In genomic region chr15:56737791-56738190, GRCh38 we compare ENCODE assay signal across 19 cellular contexts.
"Had no signal": no experiment of that assay in that cellular context is flagged by ENCODE, and none has a peak within 500 bp of the region (broad histone marks: within the 10 kb centered on the region; RNA-seq: fewer than 3 reads in every experiment).

No MANE protein-coding gene starts in this region.

- DNase-seq: activated CD4-positive, CD25-positive, alpha-beta regulatory T cell; activated naive CD4-positive, alpha-beta T cell treated with anti-CD3 and anti-CD28 coated beads for 36 hours; activated naive CD8-positive, alpha-beta T cell treated with anti-CD3 and anti-CD28 coated beads, Interleukin-2, amount 50 U/mL, for 24 hours; activated T-cell treated with anti-CD3 and anti-CD28 coated beads for 4 hours; aorta; effector memory CD8-positive, alpha-beta T cell; left ventricle myocardium inferior; nephron progenitor cell; right cardiac atrium; stimulated activated naive CD8-positive, alpha-beta T cell treated with anti-CD3 and anti-CD28 coated beads, Interleukin-15, Interleukin-2, amounts not matched to agents 100 U/mL and 50 U/mL, for 24 hours; SW 1271; trophoblast cell had no signal

- H3K4me2 ChIP-seq: smooth muscle cell had no signal

- H3K27me3 Mint-ChIP-seq: activated naive CD8-positive, alpha-beta T cell treated with anti-CD3 and anti-CD28 coated beads, Interleukin-2, amount 50 U/mL, for 24 hours; memory B cell had no signal

- H3K4me3 Mint-ChIP-seq: activated naive CD4-positive, alpha-beta T cell treated with anti-CD3 and anti-CD28 coated beads for 36 hours; activated naive CD8-positive, alpha-beta T cell treated with anti-CD3 and anti-CD28 coated beads, Interleukin-2, amount 50 U/mL, for 24 hours; dendritic cell treated with granulocyte-macrophage colony-stimulating factor and Interleukin-4, amounts not matched to agents 40 ng/mL and 50 ng/mL, for 4 days; effector memory CD8-positive, alpha-beta T cell; memory B cell; nephron progenitor cell had no signal

- FAIRE-seq: keratinocyte had no signal

- ATAC-seq: activated naive CD8-positive, alpha-beta T cell treated with anti-CD3 and anti-CD28 coated beads, Interleukin-2, amount 50 U/mL, for 24 hours; effector memory CD8-positive, alpha-beta T cell; right cardiac atrium; stimulated activated naive CD8-positive, alpha-beta T cell treated with anti-CD3 and anti-CD28 coated beads, Interleukin-15, Interleukin-2, amounts not matched to agents 100 U/mL and 50 U/mL, for 24 hours had no signal

- H3K9me3 ChIP-seq: prostate gland had no signal

- H3K9me3 Mint-ChIP-seq: activated naive CD4-positive, alpha-beta T cell treated with anti-CD3 and anti-CD28 coated beads for 36 hours; activated naive CD8-positive, alpha-beta T cell treated with anti-CD3 and anti-CD28 coated beads, Interleukin-2, amount 50 U/mL, for 24 hours; effector memory CD8-positive, alpha-beta T cell had no signal

- H3K4me1 ChIP-seq: prostate gland had no signal

- H3K27ac Mint-ChIP-seq: activated naive CD4-positive, alpha-beta T cell treated with anti-CD3 and anti-CD28 coated beads for 36 hours; activated naive CD8-positive, alpha-beta T cell treated with anti-CD3 and anti-CD28 coated beads, Interleukin-2, amount 50 U/mL, for 24 hours; activated T-helper 2 cell treated with anti-CD3 and anti-CD28 coated beads, Interferon-gamma antibody, Interleukin-2, Interleukin-4, amounts not matched to agents 10 μg/mL and 5 μg/mL and 100 μg/mL, durations not matched to agents 14 hours and 24 hours and 36 hours; dendritic cell treated with granulocyte-macrophage colony-stimulating factor and Interleukin-4, amounts not matched to agents 40 ng/mL and 50 ng/mL, for 4 days; effector memory CD8-positive, alpha-beta T cell; memory B cell; nephron progenitor cell had no signal

- H3K4me3 ChIP-seq: left ventricle myocardium inferior, prostate gland, smooth muscle cell had no signal

- H3K36me3 ChIP-seq: left ventricle myocardium inferior, prostate gland had no signal

- H3K27ac ChIP-seq: epithelial cell of prostate, left ventricle myocardium inferior, prostate gland had no signal

- H3K36me3 Mint-ChIP-seq: memory B cell had no signal
